In the genomic region with DNA sequence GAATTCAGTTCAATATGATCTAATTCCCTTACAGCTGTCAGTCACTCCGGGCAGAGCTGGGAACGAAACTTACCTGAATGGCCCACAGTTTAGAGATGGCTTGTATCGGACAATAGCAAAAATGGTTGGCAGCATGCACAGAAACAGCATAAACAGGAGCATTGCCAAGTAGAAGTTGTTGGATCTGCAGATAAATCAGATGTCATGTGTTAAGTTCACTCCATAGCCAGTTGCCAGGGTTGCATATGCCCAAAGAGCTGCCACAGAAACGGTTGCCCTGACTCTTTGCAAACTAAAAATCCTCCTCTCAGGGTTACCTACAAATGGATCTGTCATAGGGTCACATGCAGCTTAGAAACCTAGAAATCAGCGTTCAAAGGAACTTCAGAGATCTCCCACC, we compare ENCODE assay signal across 23 cellular contexts. TPM values are rescaled to one million over a fixed set of nuclear protein-coding genes. Genes with fewer than 3 reads are reported as not detected.
DNase-seq lines count a peak whose midpoint lies in the region; ATAC-seq and TF ChIP-seq lines count a peak whose summit lies in the region.
"Had no signal": no experiment of that assay in that cellular context is flagged by ENCODE, and none has a peak within 500 bp of the region (broad histone marks: within the 10 kb centered on the region; RNA-seq: fewer than 3 reads in every experiment).

No MANE protein-coding gene starts in this region.

- H3K9me3 ChIP-seq in vagina, result no peaks in the 10 kb centered on the region
- H3K9me3 ChIP-seq: SJSA1 had no signal

- H3K27ac Mint-ChIP-seq in activated CD8-positive, alpha-beta T cell treated with anti-CD3 and anti-CD28 coated beads, Interleukin-2, amount 10 ng/mL, durations not matched to agents 7 days and 5 days, result no peak overlapping the region
- no peak overlapping the region for H3K27ac Mint-ChIP-seq in activated CD8-positive, alpha-beta T cell treated with anti-CD3 and anti-CD28 coated beads for 36 hours
- H3K27ac Mint-ChIP-seq: H9 had no signal

- DNase-seq in activated CD8-positive, alpha-beta T cell treated with anti-CD3 and anti-CD28 coated beads, Interleukin-2, amount 10 ng/mL, durations not matched to agents 7 days and 5 days, result peak; percentile 9
- no peak for DNase-seq in activated CD8-positive, alpha-beta T cell treated with anti-CD3 and anti-CD28 coated beads for 36 hours
- DNase-seq in NCI-H446 treated with DMSO at 0.1 percent for 48 hours (lab: John Stamatoyannopoulos, UW) (peak; percentile 45), ecto neural progenitor cell (ENCODE audit: low spot score) (peak; percentile 5), vagina (ENCODE audit: extremely low spot score in 2 of 2) (peak in 1 of 2 donors; percentile 79), kidney glomerular epithelial cell (lab: John Stamatoyannopoulos, UW) (no peak)
- DNase-seq: 8988T, ACHN, DMS153, DND-41, H9, Kasumi-1, NCI-H1105, NCI-H146, NCI-H1930, NCI-H2107, NCI-H524 treated with DMSO at 0.1 percent for 48 hours, NCI-H774 had no signal

- no peak overlapping the region for H3K4me3 Mint-ChIP-seq in activated CD8-positive, alpha-beta T cell treated with anti-CD3 and anti-CD28 coated beads, Interleukin-2, amount 10 ng/mL, durations not matched to agents 7 days and 5 days
- H3K4me3 Mint-ChIP-seq in activated CD8-positive, alpha-beta T cell treated with anti-CD3 and anti-CD28 coated beads for 36 hours, result no peak overlapping the region
- H3K4me3 Mint-ChIP-seq: H9 had no signal

- POLR2A ChIA-PET in activated CD8-positive, alpha-beta T cell treated with anti-CD3 and anti-CD28 coated beads, Interleukin-2, amount 10 ng/mL, durations not matched to agents 7 days and 5 days (lab: Charles Lee), result interaction anchor here (0.6 kb wide), 1 partner anchor 292 kb away, joined by 3 read pairs; no protein-coding TSS in a partner anchor
- POLR2A ChIA-PET in activated CD8-positive, alpha-beta T cell treated with anti-CD3 and anti-CD28 coated beads for 36 hours (lab: Charles Lee), result no interaction called here

- peaks cover 5% of the 10 kb centered on the region for H3K27me3 Mint-ChIP-seq in activated CD8-positive, alpha-beta T cell treated with anti-CD3 and anti-CD28 coated beads, Interleukin-2, amount 10 ng/mL, durations not matched to agents 7 days and 5 days (ENCODE audit: low read depth)
- H3K27me3 Mint-ChIP-seq in activated CD8-positive, alpha-beta T cell treated with anti-CD3 and anti-CD28 coated beads for 36 hours, result no peaks in the 10 kb centered on the region

- ATAC-seq in activated CD8-positive, alpha-beta T cell treated with anti-CD3 and anti-CD28 coated beads, Interleukin-2, amount 10 ng/mL, durations not matched to agents 7 days and 5 days, result no peak
- ATAC-seq in activated CD8-positive, alpha-beta T cell treated with anti-CD3 and anti-CD28 coated beads for 36 hours, result no peak
- no peak for ATAC-seq in HG02840 (IDR thresholded peaks at IDR 0.05; ENCODE audit: low FRiP score, unreplicated experiment)
- ATAC-seq: K562 had no signal

- H3K9me3 Mint-ChIP-seq in activated CD8-positive, alpha-beta T cell treated with anti-CD3 and anti-CD28 coated beads, Interleukin-2, amount 10 ng/mL, durations not matched to agents 7 days and 5 days (ENCODE audit: insufficient read depth), result no peaks in the 10 kb centered on the region
- no peaks in the 10 kb centered on the region for H3K9me3 Mint-ChIP-seq in activated CD8-positive, alpha-beta T cell treated with anti-CD3 and anti-CD28 coated beads for 36 hours
- H3K9me3 Mint-ChIP-seq: H9 had no signal

- H3K4me1 Mint-ChIP-seq in activated CD8-positive, alpha-beta T cell treated with anti-CD3 and anti-CD28 coated beads, Interleukin-2, amount 10 ng/mL, durations not matched to agents 7 days and 5 days (ENCODE audit: low read depth), result peaks cover 11% of the 10 kb centered on the region
- H3K4me1 Mint-ChIP-seq in activated CD8-positive, alpha-beta T cell treated with anti-CD3 and anti-CD28 coated beads for 36 hours (ENCODE audit: low read depth), result peaks cover 3% of the 10 kb centered on the region

- H3K36me3 ChIP-seq in vagina, result no peaks in the 10 kb centered on the region
- H3K36me3 ChIP-seq: SJSA1 had no signal

- H3K36me3 Mint-ChIP-seq in activated CD8-positive, alpha-beta T cell treated with anti-CD3 and anti-CD28 coated beads, Interleukin-2, amount 10 ng/mL, durations not matched to agents 7 days and 5 days (ENCODE audit: low read depth), result no peaks in the 10 kb centered on the region
- no peaks in the 10 kb centered on the region for H3K36me3 Mint-ChIP-seq in activated CD8-positive, alpha-beta T cell treated with anti-CD3 and anti-CD28 coated beads for 36 hours (ENCODE audit: low read depth)

- TF ChIP-seq CTCF in activated CD8-positive, alpha-beta T cell treated with anti-CD3 and anti-CD28 coated beads for 36 hours (IDR thresholded peaks at IDR 0.05), result no peak
- TF ChIP-seq CTCF in vagina (IDR thresholded peaks at IDR 0.05), result no peak

- peaks cover 27% of the 10 kb centered on the region for H3K4me1 ChIP-seq in vagina
- H3K4me1 ChIP-seq: SJSA1 had no signal

- H3K27me3 ChIP-seq in vagina, result no peaks in the 10 kb centered on the region
- H3K27me3 ChIP-seq: SJSA1 had no signal

- peak overlapping the region; percentile 51 for H3K27ac ChIP-seq in vagina
- H3K27ac ChIP-seq: SJSA1 had no signal

- intact Hi-C loops in activated CD8-positive, alpha-beta T cell treated with anti-CD3 and anti-CD28 coated beads for 36 hours (cut with micrococcal nuclease), result no loop called here
- intact Hi-C loops in vagina (cut with DNase I), result no loop called here

- H3K4me3 ChIP-seq in vagina, result no peak overlapping the region
- H3K4me3 ChIP-seq: K562, SJSA1 had no signal

- no peak for TF ChIP-seq POLR2A in vagina (IDR thresholded peaks at IDR 0.05)

- CTCF ChIA-PET in activated CD8-positive, alpha-beta T cell treated with anti-CD3 and anti-CD28 coated beads, Interleukin-2, amount 10 ng/mL, durations not matched to agents 7 days and 5 days (lab: Charles Lee), result interaction anchor here (1.0 to 6.1 kb wide), 2 partner anchors 64 to 72 kb away, joined by 4 to 73 read pairs; no protein-coding TSS in a partner anchor
- CTCF ChIA-PET in activated CD8-positive, alpha-beta T cell treated with anti-CD3 and anti-CD28 coated beads for 36 hours (lab: Charles Lee), result interaction anchor here (1.0 to 8.7 kb wide), 4 partner anchors 61 to 184 kb away, joined by 3 to 50 read pairs (median 6); no protein-coding TSS in a partner anchor

RNA-seq across cellular contexts. Expression of a gene that starts 15.4 kb away (rescaled TPM):
- 1 to 10 TPM; 4.9 to 5.3 TPM for total RNA-seq in activated CD8-positive, alpha-beta T cell treated with anti-CD3 and anti-CD28 coated beads, Interleukin-2, amount 10 ng/mL, durations not matched to agents 7 days and 5 days
- 1 to 10 TPM; 6.7 to 6.9 TPM for total RNA-seq in activated CD8-positive, alpha-beta T cell treated with anti-CD3 and anti-CD28 coated beads for 36 hours
- 28.0 TPM for total RNA-seq in vagina

RNA-seq across cellular contexts. Expression of a gene that starts 34.7 kb away (rescaled TPM):
- total RNA-seq in activated CD8-positive, alpha-beta T cell treated with anti-CD3 and anti-CD28 coated beads, Interleukin-2, amount 10 ng/mL, durations not matched to agents 7 days and 5 days, result not detected
- total RNA-seq in activated CD8-positive, alpha-beta T cell treated with anti-CD3 and anti-CD28 coated beads for 36 hours, result not detected
- 2.7 TPM for total RNA-seq in vagina
- total RNA-seq: H9, K562, MCF 10A, Right ventricle myocardium inferior had no signal

Comparison
In these comparisons a context has a peak if more than half of its experiments do, and no peak if none do; other contexts are left out.
1. DNase-seq: peak in activated CD8-positive, alpha-beta T cell treated with anti-CD3 and anti-CD28 coated beads, Interleukin-2, amount 10 ng/mL, durations not matched to agents 7 days and 5 days (single experiment), NCI-H446 treated with DMSO at 0.1 percent for 48 hours (single experiment) and ecto neural progenitor cell (single experiment); none in activated CD8-positive, alpha-beta T cell treated with anti-CD3 and anti-CD28 coated beads for 36 hours (single experiment) and kidney glomerular epithelial cell (single experiment).